In genomic region chr7:44071726-44072363, GRCh38 we compare ENCODE assay signal across 1 cellular context.
A peak's percentile ranks its signal among the peaks of the same experiment; 100 is the strongest.
TF ChIP-seq lines count a peak whose summit lies in the region.

No MANE protein-coding gene starts in this region.

TF ChIP-seq in HepG2, 621 proteins besides CTCF, POLR2A, EP300 and RAD21 (continued from another document and continues in another):
- TF ChIP-seq ZNF710 (CRISPR knock-in tag; IDR thresholded peaks at IDR 0.05; ENCODE audit: borderline replicate concordance) (no peak), RBFOX2 (IDR thresholded peaks at IDR 0.05; ENCODE audit: low read depth, low read length) (no peak), ZGPAT (CRISPR knock-in tag; IDR thresholded peaks at IDR 0.05) (peak; percentile 32; the same call in 1 of the 2 replicates), ZNF615 (CRISPR knock-in tag; IDR thresholded peaks at IDR 0.05; ENCODE audit: borderline replicate concordance) (no peak), ISL2 (CRISPR knock-in tag; IDR thresholded peaks at IDR 0.05) (no peak; the same call in 1 of the 2 replicates), HMG20B (CRISPR knock-in tag; conservative IDR thresholded peaks at IDR 0.05) (no peak), ZNF567 (CRISPR knock-in tag; IDR thresholded peaks at IDR 0.05; ENCODE audit: borderline replicate concordance) (no peak), ARNT2 (CRISPR knock-in tag; IDR thresholded peaks at IDR 0.05; ENCODE audit: low read depth) (no peak), ZBTB33 (CRISPR knock-in tag; IDR thresholded peaks at IDR 0.05) (no peak), IRF1 (CRISPR knock-in tag; IDR thresholded peaks at IDR 0.05; ENCODE audit: low read depth) (no peak), NFAT5 (CRISPR knock-in tag; IDR thresholded peaks at IDR 0.05) (no peak), NFIB (CRISPR knock-in tag; IDR thresholded peaks at IDR 0.05; ENCODE audit: borderline replicate concordance) (no peak), GATAD2A (CRISPR knock-in tag; IDR thresholded peaks at IDR 0.05) (peak; percentile 67), SIX4 (CRISPR knock-in tag; IDR thresholded peaks at IDR 0.05) (no peak), ZMAT3 (CRISPR knock-in tag; conservative IDR thresholded peaks at IDR 0.05) (no peak), MIER2 (CRISPR knock-in tag; IDR thresholded peaks at IDR 0.05) (no peak), ZNF329 (CRISPR knock-in tag; IDR thresholded peaks at IDR 0.05; ENCODE audit: low read depth) (no peak), NFE2L1 (CRISPR knock-in tag; IDR thresholded peaks at IDR 0.05; ENCODE audit: borderline replicate concordance) (no peak), MTERF4 (CRISPR knock-in tag; IDR thresholded peaks at IDR 0.05) (no peak), RFXANK (CRISPR knock-in tag; IDR thresholded peaks at IDR 0.05) (no peak; the same call in 1 of the 2 replicates), GMEB1 (CRISPR knock-in tag; IDR thresholded peaks at IDR 0.05; ENCODE audit: borderline replicate concordance) (no peak), XBP1 (CRISPR knock-in tag; IDR thresholded peaks at IDR 0.05) (no peak), USF2 (IDR thresholded peaks at IDR 0.05; ENCODE audit: low read depth, low read length) (no peak), USF2 (CRISPR knock-in tag; IDR thresholded peaks at IDR 0.05; ENCODE audit: borderline replicate concordance) (no peak; the same call in 1 of the 2 replicates), SNAI1 (CRISPR knock-in tag; IDR thresholded peaks at IDR 0.05; ENCODE audit: borderline replicate concordance) (no peak), ISX (CRISPR knock-in tag; conservative IDR thresholded peaks at IDR 0.05) (no peak), ZNF256 (CRISPR knock-in tag; conservative IDR thresholded peaks at IDR 0.05) (no peak), ZIK1 (CRISPR knock-in tag; IDR thresholded peaks at IDR 0.05; ENCODE audit: borderline replicate concordance, low read depth) (no peak), NAIF1 (CRISPR knock-in tag; IDR thresholded peaks at IDR 0.05; ENCODE audit: borderline replicate concordance) (no peak), RERE (CRISPR knock-in tag; IDR thresholded peaks at IDR 0.05; ENCODE audit: low read depth) (no peak), CENPBD1 (CRISPR knock-in tag; IDR thresholded peaks at IDR 0.05; ENCODE audit: borderline replicate concordance, low read depth) (no peak), MED1 (CRISPR knock-in tag; IDR thresholded peaks at IDR 0.05) (0 out of 2 replicates have a peak, but pooled peaks have one; percentile 16), ZC3H13 (CRISPR knock-in tag; IDR thresholded peaks at IDR 0.05) (no peak), TAF1 (CRISPR knock-in tag; IDR thresholded peaks at IDR 0.05) (no peak), TAF15 (IDR thresholded peaks at IDR 0.05; ENCODE audit: low read depth, low read length, poor library complexity, severe bottlenecking) (no peak), ZNF772 (CRISPR knock-in tag; IDR thresholded peaks at IDR 0.05) (no peak), HES4 (CRISPR knock-in tag; IDR thresholded peaks at IDR 0.05; ENCODE audit: borderline replicate concordance) (no peak)
